26 cellular contexts compared by ENCODE assay signal in the genomic region with DNA sequence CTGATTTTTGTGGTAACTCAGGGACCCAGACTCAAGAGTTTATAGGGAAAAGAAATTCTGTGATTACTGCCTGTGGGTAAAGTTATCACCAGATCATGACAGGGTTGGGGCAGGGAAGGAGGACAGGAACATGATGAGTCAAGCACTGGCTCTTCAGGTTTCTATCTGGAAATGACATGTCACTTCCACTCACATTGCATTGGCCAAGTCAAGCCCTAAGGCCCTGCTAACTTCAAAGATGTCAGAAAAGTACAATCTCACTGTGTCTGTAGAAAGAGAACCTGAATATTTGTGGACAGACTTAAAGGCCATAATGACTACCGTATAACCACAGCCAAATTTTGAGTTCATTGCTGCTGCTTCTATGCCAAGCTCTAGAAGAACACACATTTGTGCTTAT.
DNase-seq lines count a peak whose midpoint lies in the region; ATAC-seq lines count a peak whose summit lies in the region.
"Had no signal": no experiment of that assay in that cellular context is flagged by ENCODE, and none has a peak within 500 bp of the region (broad histone marks: within the 10 kb centered on the region; RNA-seq: fewer than 3 reads in every experiment).

No MANE protein-coding gene starts in this region.

- no peak for ATAC-seq in HG02798 (IDR thresholded peaks at IDR 0.05; ENCODE audit: poor library complexity, unreplicated experiment)
- ATAC-seq: A549; naive thymus-derived CD8-positive, alpha-beta T cell; psoas muscle had no signal

- no peak overlapping the region for H2AFZ ChIP-seq in GM23248
- H2AFZ ChIP-seq in trophoblast cell (ENCODE audit: insufficient read depth, low read length, poor library complexity), result no peak overlapping the region

- no peak overlapping the region for H3K4ac ChIP-seq in trophoblast cell (ENCODE audit: low read depth, low read length)

- no peak overlapping the region for H3K14ac ChIP-seq in trophoblast cell (ENCODE audit: low read length)

- no peak overlapping the region for H3K18ac ChIP-seq in trophoblast cell (ENCODE audit: low read length)

- H4K12ac ChIP-seq in trophoblast cell (ENCODE audit: low read depth, low read length), result no peak overlapping the region

- H3K4me3 ChIP-seq in GM23248 (no peak overlapping the region), trophoblast cell (ENCODE audit: low read depth, low read length) (no peak overlapping the region)
- H3K4me3 ChIP-seq: A549, left ventricle myocardium inferior, Peyer's patch, psoas muscle, SJCRH30, tibial artery had no signal

- no peak overlapping the region for H3K23ac ChIP-seq in trophoblast cell (ENCODE audit: low read length)

- no peak overlapping the region for H4K91ac ChIP-seq in trophoblast cell (ENCODE audit: low read depth, low read length)

- no peak overlapping the region for H2BK12ac ChIP-seq in trophoblast cell (ENCODE audit: low read length)

- H3K27ac ChIP-seq in GM23248, result no peak overlapping the region
- H3K27ac ChIP-seq in trophoblast cell (ENCODE audit: low read depth, low read length), result peak overlapping the region; percentile 61
- H3K27ac ChIP-seq in caudate nucleus (ENCODE audit: low read depth, low read length), result no peak overlapping the region
- H3K27ac ChIP-seq: A549, left ventricle myocardium inferior, Peyer's patch, psoas muscle, SJCRH30, tibial artery had no signal

- H3K79me1 ChIP-seq in trophoblast cell (ENCODE audit: low read length), result peaks cover 31% of the 10 kb centered on the region

- no peak overlapping the region for H2BK120ac ChIP-seq in trophoblast cell (ENCODE audit: insufficient read depth, low read length, poor library complexity)

- H3K4me2 ChIP-seq in GM23248 (ENCODE audit: unreplicated experiment), result no peak overlapping the region
- no peak overlapping the region for H3K4me2 ChIP-seq in trophoblast cell (ENCODE audit: low read length)
- H3K4me2 ChIP-seq: A549 had no signal

- H3K9me2 ChIP-seq in GM23248 (ENCODE audit: insufficient read depth), result no peaks in the 10 kb centered on the region

- no peaks in the 10 kb centered on the region for H4K20me1 ChIP-seq in GM23248 (ENCODE audit: insufficient read depth)

- H2BK5ac ChIP-seq in trophoblast cell (ENCODE audit: low read depth, low read length, poor library complexity), result no peak overlapping the region

- H3K4me1 ChIP-seq in GM23248 (ENCODE audit: insufficient read depth) (no peaks in the 10 kb centered on the region), trophoblast cell (ENCODE audit: control insufficient read depth in 1 of 2, insufficient read depth in 2 of 2, low read length in 2 of 2) (peaks cover 16 to 21% of the 10 kb centered on the region in 2 experiments)
- H3K4me1 ChIP-seq: A549, Peyer's patch, psoas muscle had no signal

- no peak overlapping the region for H3K9ac ChIP-seq in GM23248
- no peak overlapping the region for H3K9ac ChIP-seq in trophoblast cell (ENCODE audit: low read length)

- H3K27me3 ChIP-seq in GM23248 (replicated peaks; ENCODE audit: insufficient read depth), result no peaks in the 10 kb centered on the region
- no peaks in the 10 kb centered on the region for H3K27me3 ChIP-seq in trophoblast cell (ENCODE audit: insufficient read depth, low read length)
- H3K27me3 ChIP-seq: Peyer's patch, SJCRH30, tibial artery had no signal

- no peak overlapping the region for H4K8ac ChIP-seq in trophoblast cell (ENCODE audit: low read depth, low read length)

- no peaks in the 10 kb centered on the region for H3K9me3 ChIP-seq in GM23248 (ENCODE audit: low read depth)
- H3K9me3 ChIP-seq in trophoblast cell (ENCODE audit: insufficient read depth, low read depth, low read length), result peaks cover 2% of the 10 kb centered on the region
- H3K9me3 ChIP-seq: A549, left ventricle myocardium inferior, Peyer's patch, SJCRH30, tibial artery had no signal

- no peak overlapping the region for H2AK5ac ChIP-seq in trophoblast cell (ENCODE audit: low read length)

- in situ Hi-C loops in GM23248 (cut with MboI), result no loop called here

- H3K36me3 ChIP-seq in GM23248 (ENCODE audit: low read depth) (no peaks in the 10 kb centered on the region), trophoblast cell (ENCODE audit: control insufficient read depth in 1 of 2, insufficient read depth in 2 of 2, low read length in 2 of 2) (no peaks in the 10 kb centered on the region)
- H3K36me3 ChIP-seq: left ventricle myocardium inferior, Peyer's patch, SJCRH30, tibial artery had no signal

- H3F3A ChIP-seq in GM23248 (ENCODE audit: insufficient read depth), result peaks cover 7% of the 10 kb centered on the region; the same call in 1 of the 2 replicates

- peak; percentile 5 for DNase-seq in activated CD4-positive, alpha-beta T cell treated with anti-CD3 and anti-CD28 coated beads for 48 hours
- no peak for DNase-seq in activated CD4-positive, alpha-beta T cell treated with anti-CD3 and anti-CD28 coated beads, Interleukin-2, amount 50 U/mL, for 4 hours
- DNase-seq in GM23248 (peak; percentile 11), astrocyte of the hippocampus (ENCODE audit: low read depth, low spot score) (peak; percentile 34), trophoblast cell (peak; percentile 85 to 91), GM03348 (ENCODE audit: low spot score) (no peak), caudate nucleus (lab: John Stamatoyannopoulos, UW) (no peak)
- DNase-seq: AML-193; aorta; CD4-positive, alpha-beta memory T cell; dermis blood vessel endothelial cell; H9; hypothalamus; immature natural killer cell; left ventricle myocardium inferior; midbrain; naive thymus-derived CD8-positive, alpha-beta T cell; NCI-H2029; NCI-H524 treated with DMSO at 0.1 percent for 48 hours; occipital lobe; Peyer's patch; psoas muscle; SJCRH30; tibial artery had no signal

- 52 to 74% methylated on average over 1 of the region's 1 CpG for whole genome bisulfite sequencing in GM23248 (ENCODE audit: low coverage in 1 of 2, low lambda C conversion rate in 2 of 2, missing lambda C conversion rate in 2 of 2), 2 experiments
- no CpG with 5 or more reads among the region's 1 CpG for WGBS in trophoblast cell (ENCODE audit: extremely low coverage, insufficient coverage, insufficient read length)

- no peaks in the 10 kb centered on the region for H3K79me2 ChIP-seq in GM23248 (ENCODE audit: insufficient read depth)
- H3K79me2 ChIP-seq in trophoblast cell (ENCODE audit: control insufficient read depth, insufficient read depth, low read length, poor library complexity), result peaks cover 4% of the 10 kb centered on the region

Comparison
In these comparisons a context has a peak if more than half of its experiments do, and no peak if none do; other contexts are left out.
1. DNase-seq: peak in activated CD4-positive, alpha-beta T cell treated with anti-CD3 and anti-CD28 coated beads for 48 hours (single experiment), GM23248 (single experiment), astrocyte of the hippocampus (single experiment) and trophoblast cell (2 of 2); none in activated CD4-positive, alpha-beta T cell treated with anti-CD3 and anti-CD28 coated beads, Interleukin-2, amount 50 U/mL, for 4 hours (0 of 2), GM03348 (single experiment) and caudate nucleus (0 of 61).